Comparison of ENCODE assay signal across 1 cellular context in the genomic region with DNA sequence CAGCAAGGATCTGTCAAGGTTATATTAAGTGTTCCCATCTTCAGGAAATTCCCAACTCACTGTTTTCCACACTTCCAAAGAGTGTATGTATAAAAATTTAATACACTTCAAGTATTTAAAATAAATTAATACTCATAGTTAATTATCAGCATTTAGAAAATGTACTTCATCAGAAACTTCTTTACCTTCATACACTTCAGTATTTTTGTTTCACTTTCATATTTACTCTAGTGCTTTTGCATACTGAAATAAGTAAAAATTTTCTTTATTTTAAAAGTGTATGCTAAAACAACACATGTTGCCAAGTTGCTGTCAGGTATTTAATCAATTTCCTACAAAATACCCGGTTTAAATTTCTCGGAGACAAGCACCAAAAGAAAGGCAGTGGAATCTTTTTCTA.
A peak's percentile ranks its signal among the peaks of the same experiment; 100 is the strongest.
TF ChIP-seq lines count a peak whose summit lies in the region.

No MANE protein-coding gene starts in this region.

TF ChIP-seq in GM12878, 131 proteins besides CTCF, POLR2A, EP300 and RAD21 (continued from another document):
- TF ChIP-seq, protein P1, sequence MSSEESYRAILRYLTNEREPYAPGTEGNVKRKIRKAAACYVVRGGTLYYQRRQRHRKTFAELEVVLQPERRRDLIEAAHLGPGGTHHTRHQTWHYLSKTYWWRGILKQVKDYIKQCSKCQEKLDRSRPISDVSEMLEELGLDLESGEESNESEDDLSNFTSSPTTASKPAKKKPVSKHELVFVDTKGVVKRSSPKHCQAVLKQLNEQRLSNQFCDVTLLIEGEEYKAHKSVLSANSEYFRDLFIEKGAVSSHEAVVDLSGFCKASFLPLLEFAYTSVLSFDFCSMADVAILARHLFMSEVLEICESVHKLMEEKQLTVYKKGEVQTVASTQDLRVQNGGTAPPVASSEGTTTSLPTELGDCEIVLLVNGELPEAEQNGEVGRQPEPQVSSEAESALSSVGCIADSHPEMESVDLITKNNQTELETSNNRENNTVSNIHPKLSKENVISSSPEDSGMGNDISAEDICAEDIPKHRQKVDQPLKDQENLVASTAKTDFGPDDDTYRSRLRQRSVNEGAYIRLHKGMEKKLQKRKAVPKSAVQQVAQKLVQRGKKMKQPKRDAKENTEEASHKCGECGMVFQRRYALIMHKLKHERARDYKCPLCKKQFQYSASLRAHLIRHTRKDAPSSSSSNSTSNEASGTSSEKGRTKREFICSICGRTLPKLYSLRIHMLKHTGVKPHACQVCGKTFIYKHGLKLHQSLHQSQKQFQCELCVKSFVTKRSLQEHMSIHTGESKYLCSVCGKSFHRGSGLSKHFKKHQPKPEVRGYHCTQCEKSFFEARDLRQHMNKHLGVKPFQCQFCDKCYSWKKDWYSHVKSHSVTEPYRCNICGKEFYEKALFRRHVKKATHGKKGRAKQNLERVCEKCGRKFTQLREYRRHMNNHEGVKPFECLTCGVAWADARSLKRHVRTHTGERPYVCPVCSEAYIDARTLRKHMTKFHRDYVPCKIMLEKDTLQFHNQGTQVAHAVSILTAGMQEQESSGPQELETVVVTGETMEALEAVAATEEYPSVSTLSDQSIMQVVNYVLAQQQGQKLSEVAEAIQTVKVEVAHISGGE (CRISPR knock-in tag; IDR thresholded peaks at IDR 0.05) = no peak
- TF ChIP-seq, protein P2, sequence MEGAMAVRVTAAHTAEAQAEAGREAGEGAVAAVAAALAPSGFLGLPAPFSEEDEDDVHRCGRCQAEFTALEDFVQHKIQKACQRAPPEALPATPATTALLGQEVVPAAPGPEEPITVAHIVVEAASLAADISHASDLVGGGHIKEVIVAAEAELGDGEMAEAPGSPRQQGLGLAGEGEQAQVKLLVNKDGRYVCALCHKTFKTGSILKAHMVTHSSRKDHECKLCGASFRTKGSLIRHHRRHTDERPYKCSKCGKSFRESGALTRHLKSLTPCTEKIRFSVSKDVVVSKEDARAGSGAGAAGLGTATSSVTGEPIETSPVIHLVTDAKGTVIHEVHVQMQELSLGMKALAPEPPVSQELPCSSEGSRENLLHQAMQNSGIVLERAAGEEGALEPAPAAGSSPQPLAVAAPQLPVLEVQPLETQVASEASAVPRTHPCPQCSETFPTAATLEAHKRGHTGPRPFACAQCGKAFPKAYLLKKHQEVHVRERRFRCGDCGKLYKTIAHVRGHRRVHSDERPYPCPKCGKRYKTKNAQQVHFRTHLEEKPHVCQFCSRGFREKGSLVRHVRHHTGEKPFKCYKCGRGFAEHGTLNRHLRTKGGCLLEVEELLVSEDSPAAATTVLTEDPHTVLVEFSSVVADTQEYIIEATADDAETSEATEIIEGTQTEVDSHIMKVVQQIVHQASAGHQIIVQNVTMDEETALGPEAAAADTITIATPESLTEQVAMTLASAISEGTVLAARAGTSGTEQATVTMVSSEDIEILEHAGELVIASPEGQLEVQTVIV (IDR thresholded peaks at IDR 0.05; ENCODE audit: borderline replicate concordance, partially characterized antibody) = no peak
- peak; percentile 48; the same call in 1 of the 2 replicates for TF ChIP-seq JUNB (IDR thresholded peaks at IDR 0.05)
- TF ChIP-seq, protein P3, sequence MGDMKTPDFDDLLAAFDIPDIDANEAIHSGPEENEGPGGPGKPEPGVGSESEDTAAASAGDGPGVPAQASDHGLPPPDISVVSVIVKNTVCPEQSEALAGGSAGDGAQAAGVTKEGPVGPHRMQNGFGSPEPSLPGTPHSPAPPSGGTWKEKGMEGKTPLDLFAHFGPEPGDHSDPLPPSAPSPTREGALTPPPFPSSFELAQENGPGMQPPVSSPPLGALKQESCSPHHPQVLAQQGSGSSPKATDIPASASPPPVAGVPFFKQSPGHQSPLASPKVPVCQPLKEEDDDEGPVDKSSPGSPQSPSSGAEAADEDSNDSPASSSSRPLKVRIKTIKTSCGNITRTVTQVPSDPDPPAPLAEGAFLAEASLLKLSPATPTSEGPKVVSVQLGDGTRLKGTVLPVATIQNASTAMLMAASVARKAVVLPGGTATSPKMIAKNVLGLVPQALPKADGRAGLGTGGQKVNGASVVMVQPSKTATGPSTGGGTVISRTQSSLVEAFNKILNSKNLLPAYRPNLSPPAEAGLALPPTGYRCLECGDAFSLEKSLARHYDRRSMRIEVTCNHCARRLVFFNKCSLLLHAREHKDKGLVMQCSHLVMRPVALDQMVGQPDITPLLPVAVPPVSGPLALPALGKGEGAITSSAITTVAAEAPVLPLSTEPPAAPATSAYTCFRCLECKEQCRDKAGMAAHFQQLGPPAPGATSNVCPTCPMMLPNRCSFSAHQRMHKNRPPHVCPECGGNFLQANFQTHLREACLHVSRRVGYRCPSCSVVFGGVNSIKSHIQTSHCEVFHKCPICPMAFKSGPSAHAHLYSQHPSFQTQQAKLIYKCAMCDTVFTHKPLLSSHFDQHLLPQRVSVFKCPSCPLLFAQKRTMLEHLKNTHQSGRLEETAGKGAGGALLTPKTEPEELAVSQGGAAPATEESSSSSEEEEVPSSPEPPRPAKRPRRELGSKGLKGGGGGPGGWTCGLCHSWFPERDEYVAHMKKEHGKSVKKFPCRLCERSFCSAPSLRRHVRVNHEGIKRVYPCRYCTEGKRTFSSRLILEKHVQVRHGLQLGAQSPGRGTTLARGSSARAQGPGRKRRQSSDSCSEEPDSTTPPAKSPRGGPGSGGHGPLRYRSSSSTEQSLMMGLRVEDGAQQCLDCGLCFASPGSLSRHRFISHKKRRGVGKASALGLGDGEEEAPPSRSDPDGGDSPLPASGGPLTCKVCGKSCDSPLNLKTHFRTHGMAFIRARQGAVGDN (IDR thresholded peaks at IDR 0.05) = no peak
- no peak for TF ChIP-seq ZNF622 (IDR thresholded peaks at IDR 0.05)
